Comparison of ENCODE assay signal across 10 cellular contexts in genomic region chr10:113420733-113421200, GRCh38.
"Had no signal": no experiment of that assay in that cellular context is flagged by ENCODE, and none has a peak within 500 bp of the region (broad histone marks: within the 10 kb centered on the region; RNA-seq: fewer than 3 reads in every experiment).

No MANE protein-coding gene starts in this region.

- H3K36me3 Mint-ChIP-seq: IgD-negative memory B cell had no signal

- H3K4me1 ChIP-seq: HAP-1 had no signal

- ATAC-seq: HCT116, HepG2 had no signal

- H3K4me3 Mint-ChIP-seq: HFFc6, IgD-negative memory B cell had no signal

- H3K9me3 ChIP-seq: HAP-1 had no signal

- H3K4me3 ChIP-seq: GM23248, HAP-1 had no signal

- H3K27ac ChIP-seq: GM23248, HL-60 had no signal

- H3K27ac Mint-ChIP-seq: HFFc6, IgD-negative memory B cell had no signal

- H3K9ac ChIP-seq: GM23248 had no signal

- H2AFZ ChIP-seq: GM23248 had no signal

- DNase-seq: GM23248, GOT3, H7, HFFc6, KBM-7 had no signal

- H3K36me3 ChIP-seq: HAP-1 had no signal
